In genomic region chr20:4041748-4042411, GRCh38 we compare ENCODE assay signal across 8 cellular contexts. TPM values are rescaled to one million over a fixed set of nuclear protein-coding genes. Genes with fewer than 3 reads are reported as not detected.
DNase-seq lines count a peak whose midpoint lies in the region; ATAC-seq, FAIRE-seq and TF ChIP-seq lines count a peak whose summit lies in the region.

No MANE protein-coding gene starts in this region.

- no peaks in the 10 kb centered on the region for H3F3A ChIP-seq in GM23338 (replicated peaks; ENCODE audit: low read depth)

- no peaks in the 10 kb centered on the region for H3K36me3 Mint-ChIP-seq in endodermal cell (ENCODE audit: low read depth)
- H3K36me3 Mint-ChIP-seq in GM23338 (ENCODE audit: low read depth): no peaks in the 10 kb centered on the region; the same call in 2 of the 3 replicates
- H3K36me3 Mint-ChIP-seq in WTC11: no peaks in the 10 kb centered on the region

- peaks cover 3% of the 10 kb centered on the region for H3K9me3 Mint-ChIP-seq in endodermal cell
- no peaks in the 10 kb centered on the region for H3K9me3 Mint-ChIP-seq in GM23338
- H3K9me3 Mint-ChIP-seq in WTC11: peaks cover 3% of the 10 kb centered on the region; the same call in 1 of the 2 replicates

- H3K79me2 ChIP-seq in GM23338 (replicated peaks; ENCODE audit: insufficient read depth): no peaks in the 10 kb centered on the region

- ATAC-seq in pancreas: peak; percentile 91 to 96 (median 94)
- no peak for ATAC-seq in GM23338
- no peak for ATAC-seq in HG03439 (IDR thresholded peaks at IDR 0.05; ENCODE audit: unreplicated experiment)
- ATAC-seq in WTC11: no peak; the same call in 1 of the 2 replicates

- H3K9me3 ChIP-seq in endodermal cell (ENCODE audit: control insufficient read depth, low read length) (peaks cover 5% of the 10 kb centered on the region), pancreas (no peaks in the 10 kb centered on the region)

- H3K4me1 ChIP-seq in endodermal cell (ENCODE audit: control insufficient read depth, insufficient read depth, low read length) (no peaks in the 10 kb centered on the region), pancreas (peaks cover 8 to 21% (median 10%) of the 10 kb centered on the region in 3 donors), GM23338 (ENCODE audit: insufficient read depth) (peaks cover 17% of the 10 kb centered on the region)

- peak; percentile 13 for FAIRE-seq in pancreas (lab: Jason Lieb, UNC)

- H3K4me3 Mint-ChIP-seq in endodermal cell (no peak overlapping the region), GM23338 (no peak overlapping the region), WTC11 (no peak overlapping the region)

- H3K36me3 ChIP-seq in endodermal cell (ENCODE audit: control insufficient read depth, insufficient read depth, low read length) (no peaks in the 10 kb centered on the region), pancreas (no peaks in the 10 kb centered on the region), GM23338 (ENCODE audit: insufficient read depth) (no peaks in the 10 kb centered on the region)

- H4K20me1 ChIP-seq in GM23338 (replicated peaks; ENCODE audit: insufficient read depth): no peaks in the 10 kb centered on the region; the same call in 1 of the 2 replicates

- H3K4me3 ChIP-seq in endodermal cell (ENCODE audit: low read length): no peak overlapping the region
- H3K4me3 ChIP-seq in pancreas: peak overlapping the region in 2 of 4 donors; percentile 19 to 27
- no peak overlapping the region for H3K4me3 ChIP-seq in GM23338

- no peak overlapping the region for H3K27ac Mint-ChIP-seq in endodermal cell
- H3K27ac Mint-ChIP-seq in GM23338: no peak overlapping the region
- no peak overlapping the region for H3K27ac Mint-ChIP-seq in WTC11

- DNase-seq in GF-D8 (lab: John Stamatoyannopoulos, UW) (peak; percentile 29), NCI-H226 (peak; percentile 92), endodermal cell (peak; percentile 75), pancreas (peak; percentile 89 to 98 (median 98)), GM23338 (ENCODE audit: low spot score) (no peak), activated gamma-delta T cell (lab: John Stamatoyannopoulos, UW) (no peak), WTC11 (ENCODE audit: low spot score) (no peak)

- POLR2A ChIA-PET in WTC11 (lab: Charles Lee): no interaction called here

- no peaks in the 10 kb centered on the region for H3K27me3 ChIP-seq in endodermal cell (ENCODE audit: control insufficient read depth, insufficient read depth, low read length, poor library complexity, severe bottlenecking)
- no peaks in the 10 kb centered on the region for H3K27me3 ChIP-seq in pancreas
- H3K27me3 ChIP-seq in GM23338 (ENCODE audit: insufficient read depth): no peaks in the 10 kb centered on the region

- no peak overlapping the region for H3K9ac ChIP-seq in endodermal cell (ENCODE audit: extremely low read depth, low read length, poor library complexity, severe bottlenecking)

- CTCF ChIA-PET in WTC11 (lab: Charles Lee): interaction anchor here (0.6 to 2.5 kb wide), 3 partner anchors 43 to 162 kb away, joined by 3 to 8 read pairs (median 5); no protein-coding TSS in a partner anchor

- H3K4me1 Mint-ChIP-seq in endodermal cell: peaks cover 25% of the 10 kb centered on the region
- peaks cover 24% of the 10 kb centered on the region for H3K4me1 Mint-ChIP-seq in GM23338
- H3K4me1 Mint-ChIP-seq in WTC11: peaks cover 26% of the 10 kb centered on the region

- H3K27me3 Mint-ChIP-seq in endodermal cell (ENCODE audit: insufficient read depth): peaks cover 5% of the 10 kb centered on the region
- H3K27me3 Mint-ChIP-seq in GM23338 (ENCODE audit: insufficient read depth, low read depth, poor library complexity): peaks cover 20% of the 10 kb centered on the region
- peaks cover 21% of the 10 kb centered on the region for H3K27me3 Mint-ChIP-seq in WTC11 (ENCODE audit: low read depth)

- H3K4me2 ChIP-seq in GM23338: no peak overlapping the region

- intact Hi-C loops in pancreas (cut with DNase I): no loop called here

- H3K9me2 ChIP-seq in GM23338 (ENCODE audit: insufficient read depth): 0 out of 2 replicates have a peak, but pooled peaks cover 3% of the 10 kb centered on the region

- no peak overlapping the region for H2AFZ ChIP-seq in GM23338

- H3K27ac ChIP-seq in endodermal cell (ENCODE audit: low read depth, low read length): no peak overlapping the region
- peak overlapping the region; percentile 72 to 91 (median 88) for H3K27ac ChIP-seq in pancreas
- H3K27ac ChIP-seq in GM23338 (ENCODE audit: low read depth): no peak overlapping the region

- no peak for TF ChIP-seq CTCF in endodermal cell (conservative IDR thresholded peaks at IDR 0.05)
- no peak for TF ChIP-seq CTCF in pancreas (IDR thresholded peaks at IDR 0.05)
- TF ChIP-seq CTCF in GM23338 (conservative IDR thresholded peaks at IDR 0.05; ENCODE audit: low read depth in 2 of 2): no peak
- TF ChIP-seq CTCF in WTC11 (IDR thresholded peaks at IDR 0.05): no peak

- WGBS in endodermal cell (ENCODE audit: insufficient coverage in 1 of 2, insufficient read length in 1 of 2), 2 experiments: 79 to 89% methylated on average over 4 to 8 of the region's 8 CpGs
- 14 to 20% methylated on average over 8 of the region's 8 CpGs for WGBS in pancreas, 2 donors

TF ChIP-seq in GM23338, 12 proteins besides CTCF, POLR2A, EP300 and RAD21:
- TF ChIP-seq STAT1 (IDR thresholded peaks at IDR 0.05; ENCODE audit: unreplicated experiment) (no peak), CREB1 (CRISPR knock-in tag; IDR thresholded peaks at IDR 0.05; ENCODE audit: low read depth) (no peak), ZNF114 (CRISPR knock-in tag; IDR thresholded peaks at IDR 0.05) (no peak), EZH2 (IDR thresholded peaks at IDR 0.05; ENCODE audit: low read depth, unreplicated experiment) (no peak)

TF ChIP-seq in WTC11, 78 proteins besides CTCF, POLR2A, EP300 and RAD21 (continues in another document):
- TF ChIP-seq MAX (CRISPR knock-in tag; IDR thresholded peaks at IDR 0.05) (no peak), HMGA2 (CRISPR knock-in tag; IDR thresholded peaks at IDR 0.05) (no peak), OVOL2 (CRISPR knock-in tag; IDR thresholded peaks at IDR 0.05; ENCODE audit: borderline replicate concordance) (no peak), MLX (CRISPR knock-in tag; IDR thresholded peaks at IDR 0.05) (no peak), ZNF416 (CRISPR knock-in tag; IDR thresholded peaks at IDR 0.05) (no peak), ETV6 (CRISPR knock-in tag; IDR thresholded peaks at IDR 0.05) (no peak), CREM (CRISPR knock-in tag; IDR thresholded peaks at IDR 0.05) (no peak), ZNF425 (CRISPR knock-in tag; conservative IDR thresholded peaks at IDR 0.05) (no peak), GRHL2 (CRISPR knock-in tag; IDR thresholded peaks at IDR 0.05; ENCODE audit: insufficient replicate concordance, severe bottlenecking) (no peak), CDX4 (CRISPR knock-in tag; IDR thresholded peaks at IDR 0.05; ENCODE audit: borderline replicate concordance) (no peak), IRF1 (CRISPR knock-in tag; IDR thresholded peaks at IDR 0.05) (no peak)

RNA-seq across cellular contexts. Expression of gene RNF24, which starts 26.5 kb away (rescaled TPM):
- 10 to 100 TPM; 22.8 to 26.1 TPM for total RNA-seq in endodermal cell
- polyA plus RNA-seq in endodermal cell (2013, experiment 1 of 2): 26.2 TPM
- polyA plus RNA-seq in endodermal cell (2013, experiment 2 of 2): 27.0 TPM
- 10 to 100 TPM in 2 of 6 donors, 1 to 10 TPM in 4; 2.7 to 13.6 (median 5.7) TPM for total RNA-seq in pancreas
- 1 to 10 TPM; 1.6 to 2.4 TPM for polyA plus RNA-seq in pancreas
- 6.9 and 10.0 TPM in 2 replicates for total RNA-seq in GM23338 (2014; rRNA removed; shearing (Covaris generic))
- polyA plus RNA-seq in GM23338 (2016; fragmentation: Nextera tagmentation; extraction: Ambion mirVana): 10.2 and 10.3 TPM in 2 replicates
- 11.0 to 12.5 TPM (median 11.7 TPM) in 3 replicates for total RNA-seq in WTC11 (2021)

Comparison
In these comparisons a context has a peak if more than half of its experiments do, and no peak if none do; other contexts are left out.
1. DNase-seq: peak in GF-D8 (single experiment), NCI-H226 (single experiment), endodermal cell (single experiment) and pancreas (6 of 6); none in GM23338 (single experiment), activated gamma-delta T cell (single experiment) and WTC11 (single experiment).
2. H3K27ac ChIP-seq: peak in pancreas (4 of 4); none in endodermal cell (single experiment) and GM23338 (single experiment).
3. ATAC-seq: peak in pancreas (4 of 4); none in GM23338 (single experiment), HG03439 (single experiment) and WTC11 (single experiment).